ENCODE assay signal across 8 cellular contexts in genomic region chr11:19241260-19242183, GRCh38. TPM values are rescaled to one million over a fixed set of nuclear protein-coding genes. Genes with fewer than 3 reads are reported as not detected.
DNase-seq lines count a peak whose midpoint lies in the region; ATAC-seq, FAIRE-seq and TF ChIP-seq lines count a peak whose summit lies in the region.

No MANE protein-coding gene starts in this region.

- no peaks in the 10 kb centered on the region for H3K9me3 Mint-ChIP-seq in CD4-positive, alpha-beta memory T cell

- no peak overlapping the region for H3K27ac ChIP-seq in CD4-positive, alpha-beta memory T cell (ENCODE audit: low read depth, low read length)
- H3K27ac ChIP-seq in SJCRH30 (peak overlapping the region; percentile 94), dorsolateral prefrontal cortex (no peak overlapping the region), upper lobe of right lung (no peak overlapping the region)

- intact Hi-C loops in CD4-positive, alpha-beta memory T cell (cut with micrococcal nuclease), result no loop called here
- intact Hi-C loops in dorsolateral prefrontal cortex (cut with DNase I) (loop anchor here (5.0 to 10.0 kb wide), 3 partner anchors 54 to 169 kb away; no protein-coding TSS in a partner anchor), upper lobe of right lung (cut with DNase I) (no loop called here)

- TF ChIP-seq POLR2A in GM19099 (IDR thresholded peaks at IDR 0.05; ENCODE audit: extremely low read depth, insufficient read length, low read depth), result peak; percentile 54

- H3K4me3 Mint-ChIP-seq in CD4-positive, alpha-beta memory T cell, result peak overlapping the region; percentile 82 to 92 (median 86)

- FAIRE-seq in D721Med (lab: Jason Lieb, UNC), result no peak

- H3K27me3 Mint-ChIP-seq in CD4-positive, alpha-beta memory T cell, result peaks cover 26 to 29% of the 10 kb centered on the region in 2 donors

- peaks cover 10% of the 10 kb centered on the region for H3K27me3 ChIP-seq in CD4-positive, alpha-beta memory T cell (ENCODE audit: insufficient read depth, low read length)
- no peaks in the 10 kb centered on the region for H3K27me3 ChIP-seq in SJCRH30
- H3K27me3 ChIP-seq in dorsolateral prefrontal cortex, result peaks cover 2 to 64% (median 35%) of the 10 kb centered on the region in 45 donors
- H3K27me3 ChIP-seq in mucosa of stomach (ENCODE audit: control insufficient read depth, insufficient read depth, low read length), result peaks cover 21% of the 10 kb centered on the region
- peaks cover 49% of the 10 kb centered on the region for H3K27me3 ChIP-seq in upper lobe of right lung

- H3K9me3 ChIP-seq in CD4-positive, alpha-beta memory T cell (ENCODE audit: control insufficient read depth in 1 of 2, low read length in 2 of 2), result no peaks in the 10 kb centered on the region
- H3K9me3 ChIP-seq in SJCRH30 (replicated peaks) (no peaks in the 10 kb centered on the region), mucosa of stomach (ENCODE audit: control insufficient read depth, low read length) (no peaks in the 10 kb centered on the region), upper lobe of right lung (no peaks in the 10 kb centered on the region)

- peaks cover 14% of the 10 kb centered on the region for H3K4me1 ChIP-seq in CD4-positive, alpha-beta memory T cell (ENCODE audit: insufficient read depth, low read length)
- peaks cover 30% of the 10 kb centered on the region for H3K4me1 ChIP-seq in SJCRH30
- peaks cover 36% of the 10 kb centered on the region for H3K4me1 ChIP-seq in mucosa of stomach (ENCODE audit: control insufficient read depth, insufficient read depth, low read length)
- peaks cover 21% of the 10 kb centered on the region for H3K4me1 ChIP-seq in upper lobe of right lung

- ATAC-seq in HG03108 (IDR thresholded peaks at IDR 0.05; ENCODE audit: unreplicated experiment), result peak; percentile 27
- ATAC-seq in upper lobe of right lung, result peak; percentile 38

- CTCF ChIA-PET in CD4-positive, alpha-beta memory T cell (lab: Charles Lee; ENCODE audit: partially characterized antibody), result no interaction called here

- H3K36me3 Mint-ChIP-seq in CD4-positive, alpha-beta memory T cell, result peaks cover 0 to 2% of the 10 kb centered on the region in 2 donors

- H3K36me3 ChIP-seq in CD4-positive, alpha-beta memory T cell (ENCODE audit: insufficient read depth, low read length), result no peaks in the 10 kb centered on the region
- H3K36me3 ChIP-seq in SJCRH30 (no peaks in the 10 kb centered on the region; the same call in 1 of the 2 replicates), mucosa of stomach (ENCODE audit: control insufficient read depth, insufficient read depth, low read length) (no peaks in the 10 kb centered on the region), upper lobe of right lung (no peaks in the 10 kb centered on the region)

- H3K27ac Mint-ChIP-seq in CD4-positive, alpha-beta memory T cell, result peak overlapping the region in 2 of 7 donors; percentile 67 to 90

- peak in 1 of 56 donors; percentile 4 for TF ChIP-seq CTCF in dorsolateral prefrontal cortex (IDR thresholded peaks at IDR 0.05 in 54 of 56, conservative IDR thresholded peaks at IDR 0.05 in 2 of 56; ENCODE audit: low read depth in 1 of 56, partially characterized antibody in 56 of 56)
- TF ChIP-seq CTCF in upper lobe of right lung (IDR thresholded peaks at IDR 0.05), result no peak
- TF ChIP-seq CTCF in D721Med (IDR thresholded peaks at IDR 0.05; ENCODE audit: insufficient read depth, missing control alignments), result no peak

- POLR2A ChIA-PET in CD4-positive, alpha-beta memory T cell (lab: Charles Lee; ENCODE audit: partially characterized antibody), result no interaction called here

- peaks cover 7 to 23% (median 13%) of the 10 kb centered on the region in 4 donors for H3K4me1 Mint-ChIP-seq in CD4-positive, alpha-beta memory T cell

- no peak for DNase-seq in CD4-positive, alpha-beta memory T cell
- DNase-seq in SJCRH30, result peak; percentile 69 to 70
- no peak for DNase-seq in dorsolateral prefrontal cortex
- peak; percentile 68 for DNase-seq in upper lobe of right lung
- DNase-seq in D721Med (ENCODE audit: insufficient read length, low spot score), result no peak

- peak overlapping the region; percentile 49 for H3K9ac ChIP-seq in mucosa of stomach (ENCODE audit: low read length)

- peak overlapping the region in 1 of 2 donors; percentile 89 for H3K4me3 ChIP-seq in CD4-positive, alpha-beta memory T cell (ENCODE audit: low read length in 2 of 2)
- peak overlapping the region; percentile 94 for H3K4me3 ChIP-seq in SJCRH30
- peak overlapping the region; percentile 45 to 83 (median 65) for H3K4me3 ChIP-seq in dorsolateral prefrontal cortex
- H3K4me3 ChIP-seq in mucosa of stomach (ENCODE audit: low read length), result peak overlapping the region; percentile 52
- peak overlapping the region; percentile 57 for H3K4me3 ChIP-seq in upper lobe of right lung

RNA-seq across cellular contexts. Expression of gene E2F8, which starts 0.8 kb away (rescaled TPM):
- total RNA-seq in CD4-positive, alpha-beta memory T cell, result not detected
- polyA plus RNA-seq in CD4-positive, alpha-beta memory T cell, result not detected
- 13.8 and 17.7 TPM in 2 replicates for total RNA-seq in SJCRH30 (2014; rRNA removed; shearing (Covaris generic))
- under 1 TPM in 5 of 120 experiments, not detected in 115; 0.14 to 0.71 (median 0.18) TPM for total RNA-seq in dorsolateral prefrontal cortex
- total RNA-seq in upper lobe of right lung, result 0.38 TPM

RNA-seq across cellular contexts. Expression of gene CSRP3, which starts 39.7 kb away (rescaled TPM):
- total RNA-seq in CD4-positive, alpha-beta memory T cell, result not detected
- polyA plus RNA-seq in CD4-positive, alpha-beta memory T cell, result not detected
- total RNA-seq in SJCRH30 (2014; rRNA removed; shearing (Covaris generic)), result 4.5 and 4.6 TPM in 2 replicates
- not detected for total RNA-seq in dorsolateral prefrontal cortex
- total RNA-seq in upper lobe of right lung, result not detected

Comparison
In these comparisons a context has a peak if more than half of its experiments do, and no peak if none do; other contexts are left out.
1. DNase-seq: peak in SJCRH30 (2 of 2) and upper lobe of right lung (single experiment); none in CD4-positive, alpha-beta memory T cell (0 of 5), dorsolateral prefrontal cortex (0 of 10) and D721Med (single experiment).
2. intact Hi-C loops: an anchor here in dorsolateral prefrontal cortex (5.0 to 10.0 kb wide); none called in CD4-positive, alpha-beta memory T cell and upper lobe of right lung.